Comparison of ENCODE assay signal across 8 cellular contexts in the genomic region with DNA sequence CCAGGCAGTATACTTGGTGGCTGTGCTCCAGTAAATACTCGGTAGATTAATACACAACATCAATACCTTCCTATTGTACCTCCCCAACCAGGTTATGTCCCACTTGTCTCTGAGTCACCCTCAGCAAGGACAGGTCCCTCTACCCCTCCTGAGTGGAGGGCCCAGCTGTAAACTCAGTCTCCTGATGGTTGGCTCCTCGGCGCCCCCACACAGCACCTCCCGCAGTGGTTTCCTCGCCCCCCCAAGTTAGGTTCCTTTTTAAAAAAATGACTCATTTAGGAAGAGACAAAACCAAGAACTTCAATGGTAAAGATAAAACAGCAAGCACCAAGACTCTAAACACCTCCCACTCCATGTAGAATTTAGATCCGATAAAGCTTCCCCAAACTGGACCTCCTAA.
DNase-seq lines count a peak whose midpoint lies in the region; ATAC-seq and TF ChIP-seq lines count a peak whose summit lies in the region.

No MANE protein-coding gene starts in this region.

- no peak overlapping the region for H3K4me3 ChIP-seq in esophagus (ENCODE audit: low read depth in 1 of 2, low read length in 2 of 2)

- peaks cover 10 to 20% of the 10 kb centered on the region in 2 donors for H3K4me1 ChIP-seq in esophagus (ENCODE audit: control insufficient read depth in 2 of 2, insufficient read depth in 2 of 2, low read length in 1 of 2)

- peak overlapping the region; percentile 79 for H3K27ac Mint-ChIP-seq in activated B cell treated with CpG ODN at 0.5 μM for 24 hours
- peak overlapping the region; percentile 92 for H3K27ac Mint-ChIP-seq in stimulated activated memory B cell treated with anti-CD40 and anti-IgM and Interleukin-4, amounts not matched to agents 10 μg/mL and 1 μg/mL and 100 μg/mL, for 72 hours

- no peaks in the 10 kb centered on the region for H3K9me3 ChIP-seq in esophagus (ENCODE audit: control insufficient read depth in 2 of 2, insufficient read depth in 1 of 2, low read depth in 1 of 2, low read length in 1 of 2)

- 69 to 79% methylated on average over 6 of the region's 6 CpGs for WGBS in esophagus, 2 donors

- intact Hi-C loops in activated B cell treated with CpG ODN at 0.5 μM for 24 hours (cut with micrococcal nuclease), result no loop called here

- no peaks in the 10 kb centered on the region for H3K36me3 Mint-ChIP-seq in activated B cell treated with CpG ODN at 0.5 μM for 24 hours (ENCODE audit: low read depth)
- H3K36me3 Mint-ChIP-seq in stimulated activated memory B cell treated with anti-CD40 and anti-IgM and Interleukin-4, amounts not matched to agents 10 μg/mL and 1 μg/mL and 100 μg/mL, for 72 hours, result no peaks in the 10 kb centered on the region

- H3K36me3 ChIP-seq in esophagus (ENCODE audit: control insufficient read depth in 2 of 2, insufficient read depth in 2 of 2, low read length in 1 of 2), result no peaks in the 10 kb centered on the region

- H3K27me3 ChIP-seq in esophagus (ENCODE audit: control insufficient read depth in 1 of 2, insufficient read depth in 2 of 2, low read length in 2 of 2), result no peaks in the 10 kb centered on the region

- peak overlapping the region; percentile 66 to 73 for H3K27ac ChIP-seq in esophagus (ENCODE audit: low read depth in 2 of 2, low read length in 1 of 2)

- H3K9me3 Mint-ChIP-seq in activated B cell treated with CpG ODN at 0.5 μM for 24 hours, result no peaks in the 10 kb centered on the region
- H3K9me3 Mint-ChIP-seq in stimulated activated memory B cell treated with anti-CD40 and anti-IgM and Interleukin-4, amounts not matched to agents 10 μg/mL and 1 μg/mL and 100 μg/mL, for 72 hours, result peaks cover 3% of the 10 kb centered on the region

- peaks cover 49% of the 10 kb centered on the region for H3K4me1 Mint-ChIP-seq in activated B cell treated with CpG ODN at 0.5 μM for 24 hours
- peaks cover 63% of the 10 kb centered on the region for H3K4me1 Mint-ChIP-seq in stimulated activated memory B cell treated with anti-CD40 and anti-IgM and Interleukin-4, amounts not matched to agents 10 μg/mL and 1 μg/mL and 100 μg/mL, for 72 hours

- DNase-seq in activated B cell treated with CpG ODN at 0.5 μM for 24 hours (no peak), SHP77 treated with DMSO at 0.1 percent for 48 hours (lab: John Stamatoyannopoulos, UW) (no peak), DMS 273 treated with DMSO at 0.1 percent for 48 hours (lab: John Stamatoyannopoulos, UW) (no peak), amniotic stem cell (lab: John Stamatoyannopoulos, UW) (no peak)

- peak overlapping the region; percentile 76 for H3K4me3 Mint-ChIP-seq in activated B cell treated with CpG ODN at 0.5 μM for 24 hours
- H3K4me3 Mint-ChIP-seq in stimulated activated memory B cell treated with anti-CD40 and anti-IgM and Interleukin-4, amounts not matched to agents 10 μg/mL and 1 μg/mL and 100 μg/mL, for 72 hours, result peak overlapping the region; percentile 60

- TF ChIP-seq CTCF in activated B cell treated with CpG ODN at 0.5 μM for 24 hours (IDR thresholded peaks at IDR 0.05), result no peak

- CTCF ChIA-PET in activated B cell treated with CpG ODN at 0.5 μM for 24 hours (lab: Charles Lee), result no interaction called here

- H3K27me3 Mint-ChIP-seq in activated B cell treated with CpG ODN at 0.5 μM for 24 hours, result no peaks in the 10 kb centered on the region
- H3K27me3 Mint-ChIP-seq in stimulated activated memory B cell treated with anti-CD40 and anti-IgM and Interleukin-4, amounts not matched to agents 10 μg/mL and 1 μg/mL and 100 μg/mL, for 72 hours, result peaks cover 3% of the 10 kb centered on the region

- POLR2A ChIA-PET in activated B cell treated with CpG ODN at 0.5 μM for 24 hours (lab: Charles Lee), result interaction anchor here (0.9 to 2.6 kb wide), 5 partner anchors 13 to 84 kb away, joined by 3 to 10 read pairs (median 4); a partner anchor contains a TSS

- ATAC-seq in HG02759 (IDR thresholded peaks at IDR 0.05; ENCODE audit: unreplicated experiment) (peak; percentile 27), activated B cell treated with CpG ODN at 0.5 μM for 24 hours (ENCODE audit: low read depth) (peak; percentile 38), esophagus mucosa (no peak)
- peak; percentile 70 for ATAC-seq in stimulated activated memory B cell treated with anti-CD40 and anti-IgM and Interleukin-4, amounts not matched to agents 10 μg/mL and 1 μg/mL and 100 μg/mL, for 72 hours
